In genomic region chr9:107240260-107240659, GRCh38 we compare ENCODE assay signal across 1 cellular context.
TF ChIP-seq lines count a peak whose summit lies in the region.

No MANE protein-coding gene starts in this region.

TF ChIP-seq in WTC11, 78 proteins besides CTCF, POLR2A, EP300 and RAD21 (continued from another document):
- TF ChIP-seq, protein P1, sequence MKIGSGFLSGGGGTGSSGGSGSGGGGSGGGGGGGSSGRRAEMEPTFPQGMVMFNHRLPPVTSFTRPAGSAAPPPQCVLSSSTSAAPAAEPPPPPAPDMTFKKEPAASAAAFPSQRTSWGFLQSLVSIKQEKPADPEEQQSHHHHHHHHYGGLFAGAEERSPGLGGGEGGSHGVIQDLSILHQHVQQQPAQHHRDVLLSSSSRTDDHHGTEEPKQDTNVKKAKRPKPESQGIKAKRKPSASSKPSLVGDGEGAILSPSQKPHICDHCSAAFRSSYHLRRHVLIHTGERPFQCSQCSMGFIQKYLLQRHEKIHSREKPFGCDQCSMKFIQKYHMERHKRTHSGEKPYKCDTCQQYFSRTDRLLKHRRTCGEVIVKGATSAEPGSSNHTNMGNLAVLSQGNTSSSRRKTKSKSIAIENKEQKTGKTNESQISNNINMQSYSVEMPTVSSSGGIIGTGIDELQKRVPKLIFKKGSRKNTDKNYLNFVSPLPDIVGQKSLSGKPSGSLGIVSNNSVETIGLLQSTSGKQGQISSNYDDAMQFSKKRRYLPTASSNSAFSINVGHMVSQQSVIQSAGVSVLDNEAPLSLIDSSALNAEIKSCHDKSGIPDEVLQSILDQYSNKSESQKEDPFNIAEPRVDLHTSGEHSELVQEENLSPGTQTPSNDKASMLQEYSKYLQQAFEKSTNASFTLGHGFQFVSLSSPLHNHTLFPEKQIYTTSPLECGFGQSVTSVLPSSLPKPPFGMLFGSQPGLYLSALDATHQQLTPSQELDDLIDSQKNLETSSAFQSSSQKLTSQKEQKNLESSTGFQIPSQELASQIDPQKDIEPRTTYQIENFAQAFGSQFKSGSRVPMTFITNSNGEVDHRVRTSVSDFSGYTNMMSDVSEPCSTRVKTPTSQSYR (CRISPR knock-in tag; IDR thresholded peaks at IDR 0.05): no peak
- TF ChIP-seq NR3C1 (CRISPR knock-in tag; conservative IDR thresholded peaks at IDR 0.05; ENCODE audit: low read depth): no peak
